11 cellular contexts compared by ENCODE assay signal in genomic region chr9:104860280-104860679, GRCh38.
DNase-seq lines count a peak whose midpoint lies in the region; ATAC-seq and TF ChIP-seq lines count a peak whose summit lies in the region.
"Had no signal": no experiment of that assay in that cellular context is flagged by ENCODE, and none has a peak within 500 bp of the region (broad histone marks: within the 10 kb centered on the region; RNA-seq: fewer than 3 reads in every experiment).

No MANE protein-coding gene starts in this region.

- no peak for ATAC-seq in HG02642 (IDR thresholded peaks at IDR 0.05; ENCODE audit: poor library complexity, unreplicated experiment)
- ATAC-seq in CD4-positive, alpha-beta T cell (ENCODE audit: poor library complexity): no peak

- H3K27me3 ChIP-seq in CD4-positive, alpha-beta T cell (ENCODE audit: control insufficient read depth, insufficient read depth, low read length): no peaks in the 10 kb centered on the region

- peak; percentile 50 for DNase-seq in AG08395 (ENCODE audit: low spot score)
- peak; percentile 51 for DNase-seq in GM20000 (ENCODE audit: low spot score)
- peak; percentile 44 for DNase-seq in NOMO-1 treated with dmso at 0.1 percent for 144 hours (lab: John Stamatoyannopoulos, UW; ENCODE audit: unreplicated experiment)
- peak; percentile 28 for DNase-seq in fibroblast of the aortic adventitia (ENCODE audit: low read depth)
- no peak for DNase-seq in CD4-positive, alpha-beta T cell
- no peak for DNase-seq in cerebellum (ENCODE audit: low spot score)
- DNase-seq in NCI-H2029 treated with DMSO at 0.1 percent for 48 hours (lab: John Stamatoyannopoulos, UW): no peak
- DNase-seq: NCI-H1105 treated with DMSO at 0.1 percent for 48 hours, T-helper 2 cell had no signal

- POLR2A ChIA-PET in CD4-positive, alpha-beta T cell (lab: Charles Lee): interaction anchor here (1.1 kb wide), 1 partner anchor 384 kb away, joined by 4 read pairs; the partner anchor contains the start of gene SLC44A1

- H3K27me3 Mint-ChIP-seq in CD4-positive, alpha-beta T cell: no peaks in the 10 kb centered on the region
- H3K27me3 Mint-ChIP-seq: activated naive CD8-positive, alpha-beta T cell had no signal

- no peak overlapping the region for H3K4me3 Mint-ChIP-seq in CD4-positive, alpha-beta T cell
- H3K4me3 Mint-ChIP-seq: activated naive CD8-positive, alpha-beta T cell had no signal

- H3K9me3 Mint-ChIP-seq in CD4-positive, alpha-beta T cell: no peaks in the 10 kb centered on the region

- intact Hi-C loops in CD4-positive, alpha-beta T cell (cut with DNase I, micrococcal nuclease): no loop called here

- H3K36me3 Mint-ChIP-seq in CD4-positive, alpha-beta T cell (ENCODE audit: low read depth): peaks cover 50% of the 10 kb centered on the region

- H3K27ac ChIP-seq in CD4-positive, alpha-beta T cell (ENCODE audit: low read depth, low read length): no peak overlapping the region

- peaks cover 12% of the 10 kb centered on the region for H3K4me1 Mint-ChIP-seq in CD4-positive, alpha-beta T cell (ENCODE audit: low read depth)

- no peaks in the 10 kb centered on the region for H3K9me3 ChIP-seq in CD4-positive, alpha-beta T cell (ENCODE audit: control insufficient read depth, low read length)

- no peak overlapping the region for H3K4me3 ChIP-seq in fibroblast of the aortic adventitia (ENCODE audit: low read depth, low read length)

- CTCF ChIA-PET in CD4-positive, alpha-beta T cell (lab: Charles Lee): interaction anchor here (0.6 kb wide), 1 partner anchor 91 kb away, joined by 3 read pairs; no protein-coding TSS in a partner anchor

- no peak overlapping the region for H3K27ac Mint-ChIP-seq in CD4-positive, alpha-beta T cell
- H3K27ac Mint-ChIP-seq: activated naive CD8-positive, alpha-beta T cell had no signal

- no peak for TF ChIP-seq CTCF in GM20000 (IDR thresholded peaks at IDR 0.05; ENCODE audit: extremely low read depth, missing control alignments)
- no peak for TF ChIP-seq CTCF in fibroblast of the aortic adventitia (IDR thresholded peaks at IDR 0.05; ENCODE audit: insufficient read depth, low read length)
- no peak for TF ChIP-seq CTCF in CD4-positive, alpha-beta T cell (IDR thresholded peaks at IDR 0.05)

Comparison
In these comparisons a context has a peak if more than half of its experiments do, and no peak if none do; other contexts are left out.
1. DNase-seq: peak in AG08395 (single experiment), GM20000 (single experiment), NOMO-1 treated with dmso at 0.1 percent for 144 hours (single experiment) and fibroblast of the aortic adventitia (single experiment); none in CD4-positive, alpha-beta T cell (0 of 10), cerebellum (single experiment) and NCI-H2029 treated with DMSO at 0.1 percent for 48 hours (single experiment).